Comparison of ENCODE assay signal across 8 cellular contexts in genomic region chr1:224245188-224245587, GRCh38.
DNase-seq lines count a peak whose midpoint lies in the region; ATAC-seq and TF ChIP-seq lines count a peak whose summit lies in the region.

No MANE protein-coding gene starts in this region.

- H3K27me3 Mint-ChIP-seq in activated CD8-positive, alpha-beta memory T cell treated with anti-CD3 and anti-CD28 coated beads, Interleukin-2, amount 10 ng/mL, durations not matched to agents 7 days and 5 days: no peaks in the 10 kb centered on the region

- H3K9ac ChIP-seq in mucosa of rectum (ENCODE audit: low read depth in 1 of 2, low read length in 2 of 2): peak overlapping the region in 1 of 2 donors; percentile 26

- ATAC-seq in activated CD8-positive, alpha-beta memory T cell treated with anti-CD3 and anti-CD28 coated beads, Interleukin-2, amount 10 ng/mL, durations not matched to agents 7 days and 5 days: peak; percentile 63
- no peak for ATAC-seq in GM18858 (IDR thresholded peaks at IDR 0.05; ENCODE audit: unreplicated experiment)

- peak; percentile 47 for DNase-seq in activated CD8-positive, alpha-beta memory T cell treated with anti-CD3 and anti-CD28 coated beads, Interleukin-2, amount 10 ng/mL, durations not matched to agents 7 days and 5 days
- DNase-seq in activated CD8-positive, alpha-beta memory T cell treated with anti-CD3 and anti-CD28 coated beads for 24 hours: no peak
- DNase-seq in NOMO-1 (lab: John Stamatoyannopoulos, UW; ENCODE audit: unreplicated experiment in 2 of 2): peak; percentile 64 to 86
- DNase-seq in cardiac fibroblast (ENCODE audit: low read depth in 2 of 2): peak; percentile 30 to 66
- no peak for DNase-seq in NCI-H82 (lab: John Stamatoyannopoulos, UW)
- no peak for DNase-seq in HEK293T (ENCODE audit: extremely low spot score)

- H3K27me3 ChIP-seq in mucosa of rectum (ENCODE audit: control insufficient read depth in 2 of 2, insufficient read depth in 2 of 2, low read length in 2 of 2): no peaks in the 10 kb centered on the region

- H3K4me3 Mint-ChIP-seq in activated CD8-positive, alpha-beta memory T cell treated with anti-CD3 and anti-CD28 coated beads, Interleukin-2, amount 10 ng/mL, durations not matched to agents 7 days and 5 days: no peak overlapping the region

- peak overlapping the region; percentile 81 for H3K27ac Mint-ChIP-seq in activated CD8-positive, alpha-beta memory T cell treated with anti-CD3 and anti-CD28 coated beads, Interleukin-2, amount 10 ng/mL, durations not matched to agents 7 days and 5 days

- H3K4me1 ChIP-seq in mucosa of rectum (ENCODE audit: control insufficient read depth in 2 of 2, insufficient read depth in 2 of 2, low read length in 2 of 2): peaks cover 0 to 5% of the 10 kb centered on the region in 2 donors

- TF ChIP-seq CTCF in cardiac fibroblast (IDR thresholded peaks at IDR 0.05; ENCODE audit: low read depth, low read length): no peak

- peaks cover 30% of the 10 kb centered on the region for H3K36me3 Mint-ChIP-seq in activated CD8-positive, alpha-beta memory T cell treated with anti-CD3 and anti-CD28 coated beads, Interleukin-2, amount 10 ng/mL, durations not matched to agents 7 days and 5 days

- no peaks in the 10 kb centered on the region for H3K9me3 Mint-ChIP-seq in activated CD8-positive, alpha-beta memory T cell treated with anti-CD3 and anti-CD28 coated beads, Interleukin-2, amount 10 ng/mL, durations not matched to agents 7 days and 5 days (ENCODE audit: low read depth)

- POLR2A ChIA-PET in HEK293T (lab: Yijun Ruan, JAX): no interaction called here

- H3K36me3 ChIP-seq in mucosa of rectum (ENCODE audit: control insufficient read depth in 2 of 2, insufficient read depth in 2 of 2, low read length in 2 of 2): peaks cover 13 to 20% of the 10 kb centered on the region in 2 donors

- CTCF ChIA-PET in activated CD8-positive, alpha-beta memory T cell treated with anti-CD3 and anti-CD28 coated beads, Interleukin-2, amount 10 ng/mL, durations not matched to agents 7 days and 5 days (lab: Charles Lee): interaction anchor here (1.3 kb wide), 1 partner anchor 17 kb away, joined by 3 read pairs; no protein-coding TSS in a partner anchor
- CTCF ChIA-PET in HEK293T (lab: Yijun Ruan, JAX): no interaction called here

- no peaks in the 10 kb centered on the region for H3K9me3 ChIP-seq in mucosa of rectum (ENCODE audit: control insufficient read depth in 2 of 2, low read length in 2 of 2)

- peaks cover 10% of the 10 kb centered on the region for H3K4me1 Mint-ChIP-seq in activated CD8-positive, alpha-beta memory T cell treated with anti-CD3 and anti-CD28 coated beads, Interleukin-2, amount 10 ng/mL, durations not matched to agents 7 days and 5 days

- H3K4me3 ChIP-seq in cardiac fibroblast (replicated peaks in 1 of 2; ENCODE audit: low read depth in 2 of 2, low read length in 2 of 2): no peak overlapping the region
- no peak overlapping the region for H3K4me3 ChIP-seq in mucosa of rectum (ENCODE audit: low read length in 2 of 2)

- H3K27ac ChIP-seq in mucosa of rectum (ENCODE audit: low read depth in 2 of 2, low read length in 2 of 2): peak overlapping the region; percentile 58 to 71

TF ChIP-seq in HEK293T, 16 proteins besides CTCF, POLR2A, EP300 and RAD21:
- TF ChIP-seq FOXK2 (IDR thresholded peaks at IDR 0.05) (no peak), TARDBP (IDR thresholded peaks at IDR 0.05) (no peak), SP1 (IDR thresholded peaks at IDR 0.05) (no peak), FOXA1 (IDR thresholded peaks at IDR 0.05) (no peak), LEF1 (IDR thresholded peaks at IDR 0.05; ENCODE audit: borderline replicate concordance) (no peak)

Comparison
In these comparisons a context has a peak if more than half of its experiments do, and no peak if none do; other contexts are left out.
1. DNase-seq: peak in activated CD8-positive, alpha-beta memory T cell treated with anti-CD3 and anti-CD28 coated beads, Interleukin-2, amount 10 ng/mL, durations not matched to agents 7 days and 5 days (single experiment), NOMO-1 (2 of 2) and cardiac fibroblast (2 of 2); none in activated CD8-positive, alpha-beta memory T cell treated with anti-CD3 and anti-CD28 coated beads for 24 hours (single experiment), NCI-H82 (single experiment) and HEK293T (single experiment).